ENCODE assay signal across 8 cellular contexts in genomic region chrX:19625612-19626011, GRCh38.
DNase-seq lines count a peak whose midpoint lies in the region; ATAC-seq, FAIRE-seq and TF ChIP-seq lines count a peak whose summit lies in the region.

No MANE protein-coding gene starts in this region.

- DNase-seq in GM12892 (ENCODE audit: insufficient read length): no peak
- DNase-seq in activated CD4-positive, CD25-positive, alpha-beta regulatory T cell treated with anti-CD3 and anti-CD28 coated beads, Interleukin-2, amount 50 U/mL, for 72 hours: peak; percentile 42
- DNase-seq in bronchial epithelial cell (ENCODE audit: low read depth): peak; percentile 55
- peak; percentile 46 to 56 for DNase-seq in stimulated activated CD4-positive, alpha-beta T cell treated with anti-CD3 and anti-CD28 coated beads, Interleukin-2, amount 100 ng/mL, for 24 hours
- DNase-seq in foreskin fibroblast: no peak
- DNase-seq in right lobe of liver: no peak

- H3K36me3 ChIP-seq in bronchial epithelial cell (ENCODE audit: control insufficient read depth, insufficient read depth, low read length): no peaks in the 10 kb centered on the region
- H3K36me3 ChIP-seq in gastroesophageal sphincter: no peaks in the 10 kb centered on the region
- H3K36me3 ChIP-seq in right lobe of liver: no peaks in the 10 kb centered on the region

- WGBS in gastroesophageal sphincter (ENCODE audit: low coverage in 1 of 2), 2 donors: 70 to 75% methylated on average over 2 of the region's 6 CpGs
- 76% methylated on average over 4 of the region's 6 CpGs for WGBS in right lobe of liver (ENCODE audit: insufficient coverage, low coverage, low lambda C conversion rate, missing lambda C conversion rate)

- FAIRE-seq in GM12892 (lab: Jason Lieb, UNC) (peak; percentile 27), bronchial epithelial cell (lab: Jason Lieb, UNC) (no peak)

- no peaks in the 10 kb centered on the region for H3K9me3 ChIP-seq in gastroesophageal sphincter
- no peaks in the 10 kb centered on the region for H3K9me3 ChIP-seq in right lobe of liver

- H3K27me3 ChIP-seq in bronchial epithelial cell (ENCODE audit: control insufficient read depth, insufficient read depth, low read length): no peaks in the 10 kb centered on the region
- no peaks in the 10 kb centered on the region for H3K27me3 ChIP-seq in gastroesophageal sphincter
- H3K27me3 ChIP-seq in right lobe of liver: no peaks in the 10 kb centered on the region

- TF ChIP-seq POLR2A in GM12892 (IDR thresholded peaks at IDR 0.05; ENCODE audit: low read depth, low read length): no peak
- no peak for TF ChIP-seq POLR2A in gastroesophageal sphincter (IDR thresholded peaks at IDR 0.05)
- TF ChIP-seq POLR2A in right lobe of liver (IDR thresholded peaks at IDR 0.05): no peak

- TF ChIP-seq EP300 in gastroesophageal sphincter (IDR thresholded peaks at IDR 0.05): no peak

- H3K4me1 ChIP-seq in gastroesophageal sphincter (no peaks in the 10 kb centered on the region), right lobe of liver (no peaks in the 10 kb centered on the region)

- no peak for ATAC-seq in GM18517 (IDR thresholded peaks at IDR 0.05; ENCODE audit: unreplicated experiment)
- ATAC-seq in gastroesophageal sphincter: no peak
- no peak for ATAC-seq in right lobe of liver

- H3K4me3 ChIP-seq in bronchial epithelial cell (ENCODE audit: low read depth, low read length) (no peak overlapping the region), gastroesophageal sphincter (no peak overlapping the region), foreskin fibroblast (ENCODE audit: low read depth in 1 of 2, low read length in 2 of 2) (no peak overlapping the region), right lobe of liver (no peak overlapping the region)

- TF ChIP-seq CTCF in bronchial epithelial cell (IDR thresholded peaks at IDR 0.05; ENCODE audit: insufficient read depth, low read length, severe bottlenecking): no peak
- no peak for TF ChIP-seq CTCF in gastroesophageal sphincter (IDR thresholded peaks at IDR 0.05)
- no peak for TF ChIP-seq CTCF in foreskin fibroblast (IDR thresholded peaks at IDR 0.05; ENCODE audit: low read depth, low read length)
- no peak for TF ChIP-seq CTCF in right lobe of liver (IDR thresholded peaks at IDR 0.05)

- intact Hi-C loops in right lobe of liver (cut with DNase I): no loop called here

- H3K27ac ChIP-seq in gastroesophageal sphincter: no peak overlapping the region
- no peak overlapping the region for H3K27ac ChIP-seq in right lobe of liver

Comparison
In these comparisons a context has a peak if more than half of its experiments do, and no peak if none do; other contexts are left out.
1. DNase-seq: peak in activated CD4-positive, CD25-positive, alpha-beta regulatory T cell treated with anti-CD3 and anti-CD28 coated beads, Interleukin-2, amount 50 U/mL, for 72 hours (single experiment), bronchial epithelial cell (single experiment) and stimulated activated CD4-positive, alpha-beta T cell treated with anti-CD3 and anti-CD28 coated beads, Interleukin-2, amount 100 ng/mL, for 24 hours (2 of 2); none in GM12892 (single experiment), foreskin fibroblast (0 of 2) and right lobe of liver (0 of 3).